ENCODE assay signal across 9 cellular contexts in the genomic region with DNA sequence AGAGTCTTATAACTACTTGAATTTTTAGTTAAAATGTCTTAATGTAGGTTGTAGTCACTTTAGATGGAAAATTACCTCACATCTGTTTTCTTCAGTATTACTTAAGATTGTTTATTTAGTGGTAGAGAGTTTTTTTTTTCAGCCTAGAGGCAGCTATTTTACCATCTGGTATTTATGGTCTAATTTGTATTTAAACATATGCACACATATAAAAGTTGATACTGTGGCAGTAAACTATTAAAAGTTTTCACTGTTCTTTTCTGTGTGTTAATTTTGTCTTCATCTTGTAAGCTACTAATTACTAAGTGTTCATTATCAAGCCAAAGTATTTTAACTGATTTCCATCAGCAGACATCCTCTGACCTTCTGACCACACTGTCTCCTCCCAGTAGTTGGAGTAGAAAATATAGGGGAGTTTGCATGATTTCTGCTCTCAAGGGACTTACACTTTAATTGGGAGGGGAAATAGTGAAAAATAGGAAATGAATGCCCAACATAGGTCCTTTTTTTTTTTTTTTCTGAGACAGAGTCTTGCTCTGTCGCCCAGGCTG. TPM values are rescaled to one million over a fixed set of nuclear protein-coding genes. Genes with fewer than 3 reads are reported as not detected.
A peak's percentile ranks its signal among the peaks of the same experiment; 100 is the strongest.
DNase-seq lines count a peak whose midpoint lies in the region; ATAC-seq and TF ChIP-seq lines count a peak whose summit lies in the region.
"Had no signal": no experiment of that assay in that cellular context is flagged by ENCODE, and none has a peak within 500 bp of the region (broad histone marks: within the 10 kb centered on the region; RNA-seq: fewer than 3 reads in every experiment).

No MANE protein-coding gene starts in this region.

- H3K9me3 Mint-ChIP-seq in Calu3 (ENCODE audit: low read depth, unreplicated experiment) (no peaks in the 10 kb centered on the region), HFFc6 (no peaks in the 10 kb centered on the region), endothelial cell (ENCODE audit: unreplicated experiment) (no peaks in the 10 kb centered on the region)
- H3K9me3 Mint-ChIP-seq in activated T-helper 1 cell treated with anti-CD3 and anti-CD28 coated beads, Interleukin-12 subunit alpha, Interleukin-12 subunit beta, Interleukin-2, Interleukin-4 antibody, amounts not matched to agents 30 ng/mL and 10 ng/mL and 1 ng/mL, durations not matched to agents 14 hours and 24 hours and 36 hours: peaks cover 3% of the 10 kb centered on the region
- no peaks in the 10 kb centered on the region for H3K9me3 Mint-ChIP-seq in naive thymus-derived CD8-positive, alpha-beta T cell

- POLR2A ChIA-PET in naive thymus-derived CD8-positive, alpha-beta T cell (lab: Charles Lee): interaction anchor here (0.7 kb wide), 1 partner anchor 1475 kb away, joined by 4 read pairs; no protein-coding TSS in a partner anchor

- no peak for DNase-seq in Calu3
- no peak for DNase-seq in HFFc6
- DNase-seq in activated T-helper 1 cell treated with anti-CD3 and anti-CD28 coated beads, Interleukin-12 subunit alpha, Interleukin-12 subunit beta, Interleukin-2, Interleukin-4 antibody, amounts not matched to agents 30 ng/mL and 10 ng/mL and 1 ng/mL, durations not matched to agents 14 hours and 24 hours and 36 hours (ENCODE audit: low spot score): no peak
- DNase-seq in naive thymus-derived CD8-positive, alpha-beta T cell: no peak
- DNase-seq in mesenteric fat pad (ENCODE audit: low spot score): no peak
- DNase-seq in endothelial cell (ENCODE audit: low spot score): no peak
- no peak for DNase-seq in COLO668 (lab: John Stamatoyannopoulos, UW; ENCODE audit: unreplicated experiment)
- DNase-seq in SHP77 (lab: John Stamatoyannopoulos, UW): no peak
- DNase-seq: NCI-H1417 treated with DMSO at 0.1 percent for 48 hours had no signal

- H3K27ac Mint-ChIP-seq in Calu3 (ENCODE audit: unreplicated experiment) (peak overlapping the region; percentile 83), HFFc6 (peak overlapping the region; percentile 89), endothelial cell (ENCODE audit: unreplicated experiment) (no peak overlapping the region)
- H3K27ac Mint-ChIP-seq in activated T-helper 1 cell treated with anti-CD3 and anti-CD28 coated beads, Interleukin-12 subunit alpha, Interleukin-12 subunit beta, Interleukin-2, Interleukin-4 antibody, amounts not matched to agents 30 ng/mL and 10 ng/mL and 1 ng/mL, durations not matched to agents 14 hours and 24 hours and 36 hours: peak overlapping the region; percentile 93
- peak overlapping the region; percentile 37 to 94 (median 87) for H3K27ac Mint-ChIP-seq in naive thymus-derived CD8-positive, alpha-beta T cell

- peaks cover 57% of the 10 kb centered on the region for H3K36me3 Mint-ChIP-seq in Calu3 (ENCODE audit: insufficient read depth, unreplicated experiment)
- peaks cover 15% of the 10 kb centered on the region for H3K36me3 Mint-ChIP-seq in HFFc6 (ENCODE audit: low read depth)
- peaks cover 36% of the 10 kb centered on the region for H3K36me3 Mint-ChIP-seq in activated T-helper 1 cell treated with anti-CD3 and anti-CD28 coated beads, Interleukin-12 subunit alpha, Interleukin-12 subunit beta, Interleukin-2, Interleukin-4 antibody, amounts not matched to agents 30 ng/mL and 10 ng/mL and 1 ng/mL, durations not matched to agents 14 hours and 24 hours and 36 hours (ENCODE audit: low read depth)
- H3K36me3 Mint-ChIP-seq in naive thymus-derived CD8-positive, alpha-beta T cell: peaks cover 0 to 12% (median 3%) of the 10 kb centered on the region in 3 donors
- H3K36me3 Mint-ChIP-seq in endothelial cell (ENCODE audit: low read depth, unreplicated experiment): no peaks in the 10 kb centered on the region

- CTCF ChIA-PET in Calu3 (lab: Charles Lee): interaction anchor here (1.2 kb wide), 1 partner anchor 49 kb away, joined by 5 read pairs; no protein-coding TSS in a partner anchor

- no peak for ATAC-seq in naive thymus-derived CD8-positive, alpha-beta T cell

- H3K4me1 Mint-ChIP-seq in Calu3 (ENCODE audit: low read depth, unreplicated experiment) (peaks cover 49% of the 10 kb centered on the region), HFFc6 (ENCODE audit: low read depth) (peaks cover 78% of the 10 kb centered on the region), endothelial cell (ENCODE audit: unreplicated experiment) (peaks cover 14% of the 10 kb centered on the region)
- H3K4me1 Mint-ChIP-seq in activated T-helper 1 cell treated with anti-CD3 and anti-CD28 coated beads, Interleukin-12 subunit alpha, Interleukin-12 subunit beta, Interleukin-2, Interleukin-4 antibody, amounts not matched to agents 30 ng/mL and 10 ng/mL and 1 ng/mL, durations not matched to agents 14 hours and 24 hours and 36 hours (ENCODE audit: low read depth): peaks cover 79% of the 10 kb centered on the region
- peaks cover 13 to 73% (median 60%) of the 10 kb centered on the region in 4 donors for H3K4me1 Mint-ChIP-seq in naive thymus-derived CD8-positive, alpha-beta T cell

- H3K27me3 Mint-ChIP-seq in Calu3 (ENCODE audit: unreplicated experiment) (no peaks in the 10 kb centered on the region), HFFc6 (ENCODE audit: insufficient read depth) (peaks cover 3% of the 10 kb centered on the region), endothelial cell (ENCODE audit: unreplicated experiment) (no peaks in the 10 kb centered on the region)
- H3K27me3 Mint-ChIP-seq in activated T-helper 1 cell treated with anti-CD3 and anti-CD28 coated beads, Interleukin-12 subunit alpha, Interleukin-12 subunit beta, Interleukin-2, Interleukin-4 antibody, amounts not matched to agents 30 ng/mL and 10 ng/mL and 1 ng/mL, durations not matched to agents 14 hours and 24 hours and 36 hours (ENCODE audit: insufficient read depth): no peaks in the 10 kb centered on the region
- H3K27me3 Mint-ChIP-seq in naive thymus-derived CD8-positive, alpha-beta T cell: no peaks in the 10 kb centered on the region

- intact Hi-C loops in Calu3 (cut with micrococcal nuclease; ENCODE audit: unreplicated experiment): loop anchor here (1.0 to 5.0 kb wide), 2 partner anchors 49 to 83 kb away; no protein-coding TSS in a partner anchor
- intact Hi-C loops in activated T-helper 1 cell treated with anti-CD3 and anti-CD28 coated beads, Interleukin-12 subunit alpha, Interleukin-12 subunit beta, Interleukin-2, Interleukin-4 antibody, amounts not matched to agents 30 ng/mL and 10 ng/mL and 1 ng/mL, durations not matched to agents 14 hours and 24 hours and 36 hours (cut with micrococcal nuclease): loop anchor here (5.0 kb wide), 1 partner anchor 83 kb away; no protein-coding TSS in a partner anchor

- no peak for TF ChIP-seq CTCF in Calu3 (IDR thresholded peaks at IDR 0.05; ENCODE audit: unreplicated experiment)
- TF ChIP-seq CTCF in HFFc6 (IDR thresholded peaks at IDR 0.05): no peak
- no peak for TF ChIP-seq CTCF in endothelial cell (IDR thresholded peaks at IDR 0.05; ENCODE audit: unreplicated experiment)

- BruUV-seq in Calu3 (replicated peaks; lab: Mats Ljungman, UMichigan): TSS peak; percentile 19

- H3K4me3 Mint-ChIP-seq in Calu3 (ENCODE audit: low read depth, unreplicated experiment) (peak overlapping the region; percentile 44), HFFc6 (peak overlapping the region; percentile 34), endothelial cell (ENCODE audit: unreplicated experiment) (no peak overlapping the region)
- peak overlapping the region; percentile 79 for H3K4me3 Mint-ChIP-seq in activated T-helper 1 cell treated with anti-CD3 and anti-CD28 coated beads, Interleukin-12 subunit alpha, Interleukin-12 subunit beta, Interleukin-2, Interleukin-4 antibody, amounts not matched to agents 30 ng/mL and 10 ng/mL and 1 ng/mL, durations not matched to agents 14 hours and 24 hours and 36 hours
- peak overlapping the region in 2 of 10 donors; percentile 32 to 67 for H3K4me3 Mint-ChIP-seq in naive thymus-derived CD8-positive, alpha-beta T cell

RNA-seq across cellular contexts. Expression of a gene that starts 4.3 kb away (rescaled TPM):
- total RNA-seq in Calu3 (2022) (56.1 and 75.4 TPM in 2 replicates), mesenteric fat pad (0.87 TPM), endothelial cell (ENCODE audit: unreplicated experiment) (3.2 TPM)
- 10 to 100 TPM in 1 of 6 experiments, 1 to 10 TPM in 5; 4.6 to 10.1 (median 5.9) TPM for total RNA-seq in HFFc6 (2021; fragmentation: NEBNext Ultra II Directional; extraction: Animal tissue kit (Norgen Biotek cat#: 25700))
- 57.2 and 59.5 TPM in 2 replicates for total RNA-seq in activated T-helper 1 cell treated with anti-CD3 and anti-CD28 coated beads, Interleukin-12 subunit alpha, Interleukin-12 subunit beta, Interleukin-2, Interleukin-4 antibody, amounts not matched to agents 30 ng/mL and 10 ng/mL and 1 ng/mL, durations not matched to agents 14 hours and 24 hours and 36 hours
- total RNA-seq in naive thymus-derived CD8-positive, alpha-beta T cell: 10 to 100 TPM; 20.1 to 20.3 TPM
- polyA plus RNA-seq in naive thymus-derived CD8-positive, alpha-beta T cell: 10 to 100 TPM in 1 of 3 donors, 1 to 10 TPM in 2; 2.6 to 16.0 (median 3.0) TPM
